Comparison of ENCODE assay signal across 8 cellular contexts in genomic region chr13:110412132-110412912, GRCh38.
DNase-seq lines count a peak whose midpoint lies in the region; ATAC-seq and TF ChIP-seq lines count a peak whose summit lies in the region.

No MANE protein-coding gene starts in this region.

- DNase-seq in GDM1 (lab: John Stamatoyannopoulos, UW) (peak; percentile 59), SK-N-SH (peak; percentile 84), adipocyte (ENCODE audit: low read depth) (peak; percentile 99), heart left ventricle (peak; percentile 87 to 92 (median 88)), progenitor cell of endocrine pancreas (ENCODE audit: low spot score, unreplicated experiment) (peak; percentile 45), upper lobe of right lung (peak; percentile 85)

- peak in 1 of 2 donors; percentile 26 for TF ChIP-seq POLR2A in heart left ventricle (IDR thresholded peaks at IDR 0.05)

- POLR2A ChIA-PET in SK-N-SH (lab: Yijun Ruan, JAX) = interaction anchor here (1.0 kb wide), 1 partner anchor 106 kb away, joined by 3 read pairs; the partner anchor contains the start of genes COL4A1 and COL4A2

- peak overlapping the region; percentile 31; the same call in 1 of the 2 replicates for H3K4me2 ChIP-seq in SK-N-SH

- CTCF ChIA-PET in SK-N-SH (lab: Yijun Ruan, JAX) = interaction anchor here (0.6 to 4.0 kb wide), 39 partner anchors 9 to 196 kb away, joined by 3 to 41 read pairs (median 3); partner anchors contain the start of genes COL4A1 and COL4A2

- H2AFZ ChIP-seq in SK-N-SH (ENCODE audit: low read depth) = no peak overlapping the region

- H3K36me3 ChIP-seq in SK-N-SH (replicated peaks in 1 of 2; ENCODE audit: control insufficient read depth in 1 of 2, insufficient read depth in 2 of 2, low read length in 1 of 2) (peaks cover 0 to 9% of the 10 kb centered on the region in 2 experiments), adipocyte (ENCODE audit: control insufficient read depth, insufficient read depth, low read length, severe bottlenecking) (peaks cover 13% of the 10 kb centered on the region), heart left ventricle (peaks cover 0 to 10% (median 0%) of the 10 kb centered on the region in 9 donors), upper lobe of right lung (no peaks in the 10 kb centered on the region)

- 42% methylated on average over 14 of the region's 16 CpGs for WGBS in SK-N-SH (ENCODE audit: low lambda C conversion rate)
- 20 to 23% (median 23%) methylated on average over 16 of the region's 16 CpGs for WGBS in heart left ventricle, 4 donors

- H4K20me1 ChIP-seq in SK-N-SH (ENCODE audit: insufficient read depth) = no peaks in the 10 kb centered on the region

- H3K9me2 ChIP-seq in SK-N-SH = no peaks in the 10 kb centered on the region

- peak; percentile 96 for TF ChIP-seq CTCF in SK-N-SH (IDR thresholded peaks at IDR 0.05)
- TF ChIP-seq CTCF in heart left ventricle (IDR thresholded peaks at IDR 0.05) = peak; percentile 87 to 99 (median 92)
- TF ChIP-seq CTCF in progenitor cell of endocrine pancreas (IDR thresholded peaks at IDR 0.05; ENCODE audit: unreplicated experiment) = peak; percentile 91
- peak; percentile 91 for TF ChIP-seq CTCF in upper lobe of right lung (IDR thresholded peaks at IDR 0.05)

- TF ChIP-seq RAD21 in Ishikawa (IDR thresholded peaks at IDR 0.05; ENCODE audit: low read depth) (peak; percentile 94), SK-N-SH (IDR thresholded peaks at IDR 0.05; ENCODE audit: low read length) (peak; percentile 93)

- H3K4me3 ChIP-seq in SK-N-SH (ENCODE audit: low read depth in 2 of 2, low read length in 1 of 2) (peak overlapping the region in 1 of 2 experiments; percentile 9; a peak in 1 of 4 replicates), adipocyte (ENCODE audit: low read length) (no peak overlapping the region), heart left ventricle (no peak overlapping the region), upper lobe of right lung (no peak overlapping the region)

- peaks cover 3% of the 10 kb centered on the region for H3K4me1 Mint-ChIP-seq in progenitor cell of endocrine pancreas (ENCODE audit: low read depth)

- TF ChIP-seq EP300 in Ishikawa (IDR thresholded peaks at IDR 0.05; ENCODE audit: borderline replicate concordance) (peak; percentile 61), SK-N-SH (IDR thresholded peaks at IDR 0.05; ENCODE audit: borderline replicate concordance in 1 of 2, low read depth in 1 of 2, low read length in 1 of 2) (peak in 1 of 2 experiments; percentile 74; a peak in 1 of 4 replicates)

- H3K27ac ChIP-seq in SK-N-SH (ENCODE audit: low read depth in 2 of 2, low read length in 1 of 2) = peak overlapping the region; percentile 36 to 80
- peak overlapping the region; percentile 51 to 95 (median 83) for H3K27ac ChIP-seq in heart left ventricle
- peak overlapping the region; percentile 55 for H3K27ac ChIP-seq in upper lobe of right lung

- H3K9ac ChIP-seq in SK-N-SH = peak overlapping the region; percentile 53
- H3K9ac ChIP-seq in adipocyte (ENCODE audit: low read length) = peak overlapping the region; percentile 71

- no peaks in the 10 kb centered on the region for H3K9me3 Mint-ChIP-seq in progenitor cell of endocrine pancreas (ENCODE audit: low read depth)

- ATAC-seq in GM21723 (IDR thresholded peaks at IDR 0.05; ENCODE audit: unreplicated experiment) = peak; percentile 94
- ATAC-seq in heart left ventricle = peak; percentile 80 to 86 (median 83)
- peak; percentile 91 for ATAC-seq in upper lobe of right lung

- H3K27ac Mint-ChIP-seq in progenitor cell of endocrine pancreas = peak overlapping the region; percentile 78

- no peaks in the 10 kb centered on the region for H3K27me3 Mint-ChIP-seq in progenitor cell of endocrine pancreas

- H3K4me1 ChIP-seq in SK-N-SH (ENCODE audit: control insufficient read depth in 1 of 2, insufficient read depth in 2 of 2, low read depth in 1 of 2, low read length in 1 of 2) (peaks cover 33 to 43% of the 10 kb centered on the region in 2 experiments), adipocyte (ENCODE audit: control insufficient read depth, insufficient read depth, low read length) (peaks cover 46% of the 10 kb centered on the region), heart left ventricle (peaks cover 11 to 97% (median 76%) of the 10 kb centered on the region in 12 donors), upper lobe of right lung (peaks cover 45% of the 10 kb centered on the region)

- peaks cover 16% of the 10 kb centered on the region for H3F3A ChIP-seq in SK-N-SH (replicated peaks; ENCODE audit: insufficient read depth)

- peaks cover 47% of the 10 kb centered on the region for H3K79me2 ChIP-seq in SK-N-SH (ENCODE audit: insufficient read depth)

- intact Hi-C loops in heart left ventricle (cut with DNase I) = loop anchor here (2.0 to 10.0 kb wide), 11 partner anchors 50 to 190 kb away; partner anchors contain the start of genes COL4A1 (in 7 of the 10) and COL4A2 (in 7 of the 10)
- intact Hi-C loops in upper lobe of right lung (cut with DNase I) = loop anchor here (10.0 kb wide), 1 partner anchor 188 kb away; no protein-coding TSS in a partner anchor

- no peaks in the 10 kb centered on the region for H3K27me3 ChIP-seq in SK-N-SH (ENCODE audit: insufficient read depth)
- no peaks in the 10 kb centered on the region for H3K27me3 ChIP-seq in adipocyte (replicated peaks; ENCODE audit: control insufficient read depth, insufficient read depth, low read length)
- no peaks in the 10 kb centered on the region for H3K27me3 ChIP-seq in heart left ventricle
- no peaks in the 10 kb centered on the region for H3K27me3 ChIP-seq in upper lobe of right lung

- no peak overlapping the region for H3K4me3 Mint-ChIP-seq in progenitor cell of endocrine pancreas (ENCODE audit: low read depth)

- H3K9me3 ChIP-seq in SK-N-SH (no peaks in the 10 kb centered on the region), adipocyte (ENCODE audit: control insufficient read depth, low read length) (no peaks in the 10 kb centered on the region), heart left ventricle (no peaks in the 10 kb centered on the region), upper lobe of right lung (no peaks in the 10 kb centered on the region)

- peaks cover 3% of the 10 kb centered on the region for H3K36me3 Mint-ChIP-seq in progenitor cell of endocrine pancreas (ENCODE audit: insufficient read depth)

TF ChIP-seq in Ishikawa, 13 proteins besides CTCF, POLR2A, EP300 and RAD21 (continues in another document):
- TF ChIP-seq TEAD4 (IDR thresholded peaks at IDR 0.05) = no peak
- no peak for TF ChIP-seq FOXM1 (IDR thresholded peaks at IDR 0.05; ENCODE audit: borderline replicate concordance, low read depth)
- TF ChIP-seq TAF1 (IDR thresholded peaks at IDR 0.05; ENCODE audit: low read depth) = no peak
- TF ChIP-seq CEBPB (IDR thresholded peaks at IDR 0.05) = 0 out of 2 replicates have a peak, but pooled peaks have one; percentile 44
- TF ChIP-seq USF1 (IDR thresholded peaks at IDR 0.05) = no peak
- TF ChIP-seq YY1 (IDR thresholded peaks at IDR 0.05; ENCODE audit: low read depth) = peak; percentile 44; the same call in 1 of the 2 replicates
- peak; percentile 39; the same call in 1 of the 2 replicates for TF ChIP-seq NFIC (IDR thresholded peaks at IDR 0.05)
- 0 out of 2 replicates have a peak, but pooled peaks have one; percentile 30 for TF ChIP-seq CREB1 (IDR thresholded peaks at IDR 0.05; ENCODE audit: low read depth)
- TF ChIP-seq TCF12 (IDR thresholded peaks at IDR 0.05; ENCODE audit: low read depth) = 0 out of 2 replicates have a peak, but pooled peaks have one; percentile 53
- no peak for TF ChIP-seq EGR1 (IDR thresholded peaks at IDR 0.05)
- TF ChIP-seq, protein P1, sequence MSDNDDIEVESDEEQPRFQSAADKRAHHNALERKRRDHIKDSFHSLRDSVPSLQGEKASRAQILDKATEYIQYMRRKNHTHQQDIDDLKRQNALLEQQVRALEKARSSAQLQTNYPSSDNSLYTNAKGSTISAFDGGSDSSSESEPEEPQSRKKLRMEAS (IDR thresholded peaks at IDR 0.05) = peak; percentile 54
- TF ChIP-seq ZBTB7A (IDR thresholded peaks at IDR 0.05; ENCODE audit: low read depth) = no peak

TF ChIP-seq in SK-N-SH, 30 proteins besides CTCF, POLR2A, EP300 and RAD21 (continues in another document):
- TF ChIP-seq, protein P2, sequence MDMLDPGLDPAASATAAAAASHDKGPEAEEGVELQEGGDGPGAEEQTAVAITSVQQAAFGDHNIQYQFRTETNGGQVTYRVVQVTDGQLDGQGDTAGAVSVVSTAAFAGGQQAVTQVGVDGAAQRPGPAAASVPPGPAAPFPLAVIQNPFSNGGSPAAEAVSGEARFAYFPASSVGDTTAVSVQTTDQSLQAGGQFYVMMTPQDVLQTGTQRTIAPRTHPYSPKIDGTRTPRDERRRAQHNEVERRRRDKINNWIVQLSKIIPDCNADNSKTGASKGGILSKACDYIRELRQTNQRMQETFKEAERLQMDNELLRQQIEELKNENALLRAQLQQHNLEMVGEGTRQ (IDR thresholded peaks at IDR 0.05; ENCODE audit: borderline replicate concordance, low read depth, low read length) = no peak
- TF ChIP-seq, protein P1 (IDR thresholded peaks at IDR 0.05; ENCODE audit: low read depth) = peak; percentile 77
- TF ChIP-seq CHD2 (IDR thresholded peaks at IDR 0.05; ENCODE audit: low read length, partially characterized antibody) (no peak), SMC3 (IDR thresholded peaks at IDR 0.05; ENCODE audit: low read depth, low read length) (peak; percentile 99), TAF1 (IDR thresholded peaks at IDR 0.05; ENCODE audit: borderline replicate concordance, low read depth, low read length) (no peak), FOSL2 (IDR thresholded peaks at IDR 0.05; ENCODE audit: borderline replicate concordance, low read depth) (peak; percentile 95), EZH2phosphoT487 (IDR thresholded peaks at IDR 0.05; ENCODE audit: borderline replicate concordance, low read depth) (no peak), MEF2A (IDR thresholded peaks at IDR 0.05; ENCODE audit: borderline replicate concordance, low read depth) (peak; percentile 38; the same call in 1 of the 2 replicates), JUND (IDR thresholded peaks at IDR 0.05) (peak; percentile 91), FOXJ3 (CRISPR knock-in tag; IDR thresholded peaks at IDR 0.05) (no peak), TCF12 (IDR thresholded peaks at IDR 0.05) (peak; percentile 77), POLR2AphosphoS5 (IDR thresholded peaks at IDR 0.05; ENCODE audit: low read depth, low read length) (peak; percentile 36; the same call in 1 of the 2 replicates), MXI1 (IDR thresholded peaks at IDR 0.05; ENCODE audit: low read depth, low read length) (no peak; the same call in 1 of the 2 replicates), RXRA (IDR thresholded peaks at IDR 0.05; ENCODE audit: borderline replicate concordance, low read depth) (peak; percentile 73; the same call in 1 of the 2 replicates)

Comparison
In these comparisons a context has a peak if more than half of its experiments do, and no peak if none do; other contexts are left out.
1. DNase-seq: peak in every context shown above with its lines; median percentile 99 in adipocyte; 88 in heart left ventricle; 85 in upper lobe of right lung; 84 in SK-N-SH; 59 in GDM1; 45 in progenitor cell of endocrine pancreas.